Comparison of ENCODE assay signal across 17 cellular contexts in genomic region chr10:33341638-33342037, GRCh38. TPM values are rescaled to one million over a fixed set of nuclear protein-coding genes. Genes with fewer than 3 reads are reported as not detected.
DNase-seq lines count a peak whose midpoint lies in the region; ATAC-seq and TF ChIP-seq lines count a peak whose summit lies in the region.
"Had no signal": no experiment of that assay in that cellular context is flagged by ENCODE, and none has a peak within 500 bp of the region (broad histone marks: within the 10 kb centered on the region; RNA-seq: fewer than 3 reads in every experiment).

No MANE protein-coding gene starts in this region.

- H3K27me3 Mint-ChIP-seq in chondrocyte (ENCODE audit: low read depth): no peaks in the 10 kb centered on the region
- H3K27me3 Mint-ChIP-seq in T-helper 2 cell treated with Interferon-gamma antibody and Interleukin-4, amounts not matched to agents 5 μg/mL and 100 μg/mL, for 36 hours (ENCODE audit: low read depth): peaks cover 44% of the 10 kb centered on the region

- H4K20me1 ChIP-seq in hepatocyte (ENCODE audit: insufficient read depth, poor library complexity, severe bottlenecking): no peaks in the 10 kb centered on the region

- no peak overlapping the region for H3K4me2 ChIP-seq in hepatocyte

- no peaks in the 10 kb centered on the region for H3K79me2 ChIP-seq in hepatocyte

- WGBS in right lobe of liver (ENCODE audit: insufficient coverage, low coverage, low lambda C conversion rate, missing lambda C conversion rate): 11% methylated on average over 1 of the region's 1 CpG
- 97% methylated on average over 1 of the region's 1 CpG for WGBS in hepatocyte (ENCODE audit: low lambda C conversion rate, missing lambda C conversion rate)

- peak overlapping the region; percentile 79 for H3K27ac Mint-ChIP-seq in chondrocyte (ENCODE audit: unreplicated experiment)
- H3K27ac Mint-ChIP-seq in T-helper 2 cell treated with Interferon-gamma antibody and Interleukin-4, amounts not matched to agents 5 μg/mL and 100 μg/mL, for 36 hours: no peak overlapping the region
- H3K27ac Mint-ChIP-seq: activated CD8-positive, alpha-beta memory T cell treated with anti-CD3 and anti-CD28 coated beads, Interleukin-2, amount 10 ng/mL, durations not matched to agents 7 days and 5 days; memory B cell had no signal

- ATAC-seq in right lobe of liver (peak in 3 of 4 donors; percentile 5 to 61 (median 52)), upper lobe of right lung (no peak)
- ATAC-seq: activated CD8-positive, alpha-beta memory T cell treated with anti-CD3 and anti-CD28 coated beads, Interleukin-2, amount 10 ng/mL, durations not matched to agents 7 days and 5 days; stimulated activated naive CD8-positive, alpha-beta T cell treated with anti-CD3 and anti-CD28 coated beads, Interleukin-15, Interleukin-2, amounts not matched to agents 100 U/mL and 50 U/mL, for 24 hours had no signal

- H3K9me3 Mint-ChIP-seq in chondrocyte (ENCODE audit: low read depth): peaks cover 7% of the 10 kb centered on the region
- peaks cover 4% of the 10 kb centered on the region for H3K9me3 Mint-ChIP-seq in T-helper 2 cell treated with Interferon-gamma antibody and Interleukin-4, amounts not matched to agents 5 μg/mL and 100 μg/mL, for 36 hours

- peak overlapping the region; percentile 11; the same call in 1 of the 2 replicates for H3K4me3 ChIP-seq in AG10803 (ENCODE audit: low read length)
- peak overlapping the region in 1 of 3 donors; percentile 3 for H3K4me3 ChIP-seq in right lobe of liver
- no peak overlapping the region for H3K4me3 ChIP-seq in hepatocyte
- no peak overlapping the region for H3K4me3 ChIP-seq in upper lobe of right lung
- H3K4me3 ChIP-seq: HAP-1, skin epidermis had no signal

- peaks cover 0 to 28% (median 9%) of the 10 kb centered on the region in 4 donors for H3K4me1 ChIP-seq in right lobe of liver
- peaks cover 10% of the 10 kb centered on the region for H3K4me1 ChIP-seq in hepatocyte (ENCODE audit: insufficient read depth)
- peaks cover 11% of the 10 kb centered on the region for H3K4me1 ChIP-seq in upper lobe of right lung

- no peaks in the 10 kb centered on the region for H3K9me3 ChIP-seq in right lobe of liver
- H3K9me3 ChIP-seq in hepatocyte (ENCODE audit: low read depth): no peaks in the 10 kb centered on the region
- H3K9me3 ChIP-seq in upper lobe of right lung: no peaks in the 10 kb centered on the region
- H3K9me3 ChIP-seq: HAP-1 had no signal

- H3K4me3 Mint-ChIP-seq in chondrocyte (ENCODE audit: unreplicated experiment): peak overlapping the region; percentile 28
- H3K4me3 Mint-ChIP-seq in T-helper 2 cell treated with Interferon-gamma antibody and Interleukin-4, amounts not matched to agents 5 μg/mL and 100 μg/mL, for 36 hours: no peak overlapping the region
- H3K4me3 Mint-ChIP-seq: activated CD8-positive, alpha-beta memory T cell treated with anti-CD3 and anti-CD28 coated beads, Interleukin-2, amount 10 ng/mL, durations not matched to agents 7 days and 5 days; memory B cell had no signal

- TF ChIP-seq CTCF in AG10803 (conservative IDR thresholded peaks at IDR 0.05; ENCODE audit: low read length): no peak
- no peak for TF ChIP-seq CTCF in chondrocyte (IDR thresholded peaks at IDR 0.05)
- TF ChIP-seq CTCF in right lobe of liver (IDR thresholded peaks at IDR 0.05): no peak
- TF ChIP-seq CTCF in hepatocyte (IDR thresholded peaks at IDR 0.05; ENCODE audit: poor library complexity): no peak
- no peak for TF ChIP-seq CTCF in upper lobe of right lung (IDR thresholded peaks at IDR 0.05)

- no peak overlapping the region for H2AFZ ChIP-seq in hepatocyte

- H3K27ac ChIP-seq in right lobe of liver: no peak overlapping the region
- H3K27ac ChIP-seq in hepatocyte: no peak overlapping the region
- H3K27ac ChIP-seq in upper lobe of right lung: no peak overlapping the region
- H3K27ac ChIP-seq: skin epidermis had no signal

- intact Hi-C loops in right lobe of liver (cut with DNase I): no loop called here
- intact Hi-C loops in upper lobe of right lung (cut with DNase I): no loop called here

- peaks cover 59% of the 10 kb centered on the region for H3K4me1 Mint-ChIP-seq in chondrocyte (ENCODE audit: low read depth)
- peaks cover 4% of the 10 kb centered on the region for H3K4me1 Mint-ChIP-seq in T-helper 2 cell treated with Interferon-gamma antibody and Interleukin-4, amounts not matched to agents 5 μg/mL and 100 μg/mL, for 36 hours (ENCODE audit: low read depth)

- H3K9me2 ChIP-seq in hepatocyte (replicated peaks; ENCODE audit: insufficient read depth): no peaks in the 10 kb centered on the region

- peaks cover 1% of the 10 kb centered on the region for H3K36me3 Mint-ChIP-seq in chondrocyte (ENCODE audit: low read depth)
- H3K36me3 Mint-ChIP-seq in T-helper 2 cell treated with Interferon-gamma antibody and Interleukin-4, amounts not matched to agents 5 μg/mL and 100 μg/mL, for 36 hours (ENCODE audit: low read depth): peaks cover 3% of the 10 kb centered on the region
- H3K36me3 Mint-ChIP-seq: activated CD8-positive, alpha-beta memory T cell treated with anti-CD3 and anti-CD28 coated beads, Interleukin-2, amount 10 ng/mL, durations not matched to agents 7 days and 5 days; memory B cell had no signal

- no peaks in the 10 kb centered on the region for H3K27me3 ChIP-seq in right lobe of liver
- no peaks in the 10 kb centered on the region for H3K27me3 ChIP-seq in hepatocyte
- H3K27me3 ChIP-seq in upper lobe of right lung: no peaks in the 10 kb centered on the region

- no peak for DNase-seq in AG10803 (ENCODE audit: low read depth)
- DNase-seq in M059J (ENCODE audit: low read depth): peak; percentile 26
- no peak for DNase-seq in chondrocyte (ENCODE audit: low spot score)
- no peak for DNase-seq in right lobe of liver
- DNase-seq in germinal center (ENCODE audit: low spot score): no peak
- DNase-seq in T-helper 2 cell treated with Interferon-gamma antibody and Interleukin-4, amounts not matched to agents 5 μg/mL and 100 μg/mL, for 36 hours (ENCODE audit: low spot score): no peak
- no peak for DNase-seq in hepatocyte (ENCODE audit: low spot score)
- DNase-seq in upper lobe of right lung: no peak
- DNase-seq: activated CD8-positive, alpha-beta memory T cell treated with anti-CD3 and anti-CD28 coated beads, Interleukin-2, amount 10 ng/mL, durations not matched to agents 7 days and 5 days; activated naive CD4-positive, alpha-beta T cell treated with Interleukin-2 at 50 U/mL for 16 hours; DMS 273 treated with DMSO at 0.1 percent for 48 hours; NCI-H1105 treated with DMSO at 0.1 percent for 48 hours; NCI-H345; stimulated activated naive CD8-positive, alpha-beta T cell treated with anti-CD3 and anti-CD28 coated beads, Interleukin-15, Interleukin-2, amounts not matched to agents 100 U/mL and 50 U/mL, for 24 hours had no signal

- TF ChIP-seq POLR2A in right lobe of liver (IDR thresholded peaks at IDR 0.05): no peak

- H3K36me3 ChIP-seq in right lobe of liver (no peaks in the 10 kb centered on the region), hepatocyte (replicated peaks; ENCODE audit: insufficient read depth, low read depth) (no peaks in the 10 kb centered on the region), upper lobe of right lung (no peaks in the 10 kb centered on the region)
- H3K36me3 ChIP-seq: HAP-1 had no signal

RNA-seq across cellular contexts. Expression of gene NRP1, which starts 7.2 kb away (rescaled TPM):
- 73.1 and 106 TPM in 2 replicates for total RNA-seq in M059J (2014; rRNA removed; shearing (Covaris generic))
- total RNA-seq in chondrocyte (111 to 126 TPM (median 122 TPM) in 3 replicates), right lobe of liver (10 to 100 TPM; 14.7 to 61.7 (median 29.5) TPM), hepatocyte (44.5 and 46.9 TPM in 2 replicates), upper lobe of right lung (139 TPM)
- 32.2 and 35.3 TPM in 2 replicates for polyA plus RNA-seq in hepatocyte
